ENCODE assay signal across 25 cellular contexts in the genomic region with DNA sequence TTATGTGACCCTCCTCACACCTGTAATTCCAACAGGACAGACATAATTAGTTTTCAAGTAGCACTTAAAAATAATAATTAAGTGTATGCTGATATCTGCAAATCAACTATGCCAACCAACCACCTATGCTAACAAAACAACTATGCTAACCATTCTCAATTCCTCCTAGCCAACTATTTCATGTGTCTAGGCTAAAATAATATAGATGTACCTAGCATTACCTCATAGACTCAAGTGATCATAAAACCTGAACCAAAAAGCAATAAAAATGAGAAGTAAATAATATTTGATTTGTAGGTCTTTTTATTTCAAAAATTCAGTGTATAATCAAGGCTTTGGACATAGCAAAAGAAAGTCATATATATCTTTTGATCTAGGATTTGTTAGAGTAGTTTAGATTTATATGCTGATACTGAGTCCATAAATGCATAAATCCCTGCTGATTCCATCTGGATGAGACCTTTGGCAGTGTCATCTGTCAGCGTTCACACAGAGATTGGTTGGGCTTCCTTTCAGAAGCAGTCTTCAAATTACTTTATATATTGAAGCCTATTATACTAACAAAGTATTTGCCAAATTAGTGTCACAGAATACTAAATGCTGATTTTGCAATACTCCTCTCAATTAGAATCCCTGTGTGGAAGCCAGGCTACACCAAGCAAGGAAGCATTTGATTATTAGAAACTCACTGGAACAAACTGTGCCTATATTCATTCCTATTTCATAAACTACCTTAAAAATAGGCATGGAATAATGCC.
"Had no signal": no experiment of that assay in that cellular context is flagged by ENCODE, and none has a peak within 500 bp of the region (broad histone marks: within the 10 kb centered on the region; RNA-seq: fewer than 3 reads in every experiment).

No MANE protein-coding gene starts in this region.

- H3K4me3 ChIP-seq: coronary artery, dorsolateral prefrontal cortex, ovary, skin epidermis, thoracic aorta, uterus had no signal

- H3K36me3 Mint-ChIP-seq: stimulated activated effector memory CD8-positive, alpha-beta T cell treated with anti-CD3 and anti-CD28 coated beads, Interleukin-12 subunit alpha, Interleukin-12 subunit beta, amount 100 ng/mL, for 72 hours; type B pancreatic cell; WTC11 had no signal

- H3K27me3 Mint-ChIP-seq: type B pancreatic cell had no signal

- H3K9me3 ChIP-seq: ovary, thoracic aorta, uterus had no signal

- ATAC-seq: activated CD8-positive, alpha-beta T cell treated with anti-CD3 and anti-CD28 coated beads for 36 hours; activated T-cell treated with anti-CD3 and anti-CD28 coated beads, Interleukin-2, amount 50 U/mL, for 4 hours; activated T-helper 17 cell treated with anti-CD3 and anti-CD28 coated beads, Interleukin-2, amount 50 U/mL, for 72 hours; left ventricle myocardium superior; sciatic nerve; stimulated activated effector memory CD8-positive, alpha-beta T cell treated with anti-CD3 and anti-CD28 coated beads, Interleukin-12 subunit alpha, Interleukin-12 subunit beta, amount 100 ng/mL, for 72 hours; WTC11 had no signal

- H3K27ac Mint-ChIP-seq: activated CD8-positive, alpha-beta T cell treated with anti-CD3 and anti-CD28 coated beads for 36 hours; activated T-helper 17 cell treated with anti-CD3 and anti-CD28 coated beads, Interleukin-2, amount 50 U/mL, for 72 hours; progenitor cell of endocrine pancreas; stimulated activated effector memory CD8-positive, alpha-beta T cell treated with anti-CD3 and anti-CD28 coated beads, Interleukin-12 subunit alpha, Interleukin-12 subunit beta, amount 100 ng/mL, for 72 hours; stimulated activated naive CD8-positive, alpha-beta T cell treated with anti-CD3 and anti-CD28 coated beads, Interleukin-15, Interleukin-2, amounts not matched to agents 100 ng/mL and 50 ng/mL, for 24 hours; type B pancreatic cell; WTC11 had no signal

- H3K9me3 Mint-ChIP-seq: activated CD8-positive, alpha-beta T cell treated with anti-CD3 and anti-CD28 coated beads for 36 hours; activated T-cell treated with anti-CD3 and anti-CD28 coated beads, Interleukin-2, amount 50 U/mL, for 4 hours; activated T-helper 17 cell treated with anti-CD3 and anti-CD28 coated beads, Interleukin-2, amount 50 U/mL, for 72 hours; stimulated activated effector memory CD8-positive, alpha-beta T cell treated with anti-CD3 and anti-CD28 coated beads, Interleukin-12 subunit alpha, Interleukin-12 subunit beta, amount 100 ng/mL, for 72 hours; stimulated activated naive CD8-positive, alpha-beta T cell treated with anti-CD3 and anti-CD28 coated beads, Interleukin-15, Interleukin-2, amounts not matched to agents 100 ng/mL and 50 ng/mL, for 24 hours had no signal

- H3K27ac ChIP-seq: brain microvascular endothelial cell, coronary artery, dorsolateral prefrontal cortex, ovary, skin epidermis, thoracic aorta, uterus had no signal

- DNase-seq: activated CD4-positive, alpha-beta T cell treated with anti-CD3 and anti-CD28 coated beads, Interleukin-2, amount 50 U/mL, for 1 hour; activated CD8-positive, alpha-beta T cell treated with anti-CD3 and anti-CD28 coated beads for 36 hours; activated gamma-delta T cell treated with Interleukin-2 at 50 U/mL for 16 hours; activated naive CD4-positive, alpha-beta T cell treated with anti-CD3 and anti-CD28 coated beads, Interleukin-2, amount 50 U/mL, for 16 hours; activated T-cell treated with anti-CD3 and anti-CD28 coated beads, Interleukin-2, amount 50 U/mL, for 4 hours; amniotic stem cell; brain microvascular endothelial cell; dorsolateral prefrontal cortex; effector memory CD4-positive, alpha-beta T cell; kidney glomerular epithelial cell; left ventricle myocardium superior; ovary; stimulated activated CD4-positive, alpha-beta T cell treated with anti-CD3 and anti-CD28 coated beads, Interleukin-12 subunit alpha, Interleukin-12 subunit beta, amount 100 ng/mL, for 4 hours; stimulated activated CD4-positive, alpha-beta T cell treated with anti-CD3 and anti-CD28 coated beads, Interleukin-4, amount 100 ng/mL, for 1 hour; uterus had no signal

- H3K4me3 Mint-ChIP-seq: activated CD8-positive, alpha-beta T cell treated with anti-CD3 and anti-CD28 coated beads for 36 hours; activated T-cell treated with anti-CD3 and anti-CD28 coated beads, Interleukin-2, amount 50 U/mL, for 4 hours; activated T-helper 17 cell treated with anti-CD3 and anti-CD28 coated beads, Interleukin-2, amount 50 U/mL, for 72 hours; stimulated activated effector memory CD8-positive, alpha-beta T cell treated with anti-CD3 and anti-CD28 coated beads, Interleukin-12 subunit alpha, Interleukin-12 subunit beta, amount 100 ng/mL, for 72 hours; stimulated activated naive CD8-positive, alpha-beta T cell treated with anti-CD3 and anti-CD28 coated beads, Interleukin-15, Interleukin-2, amounts not matched to agents 100 ng/mL and 50 ng/mL, for 24 hours; type B pancreatic cell; WTC11 had no signal

- H3K4me1 ChIP-seq: uterus had no signal

- H3K36me3 ChIP-seq: brain microvascular endothelial cell, ovary, thoracic aorta, uterus had no signal

- H3K4me1 Mint-ChIP-seq: activated T-helper 17 cell treated with anti-CD3 and anti-CD28 coated beads, Interleukin-2, amount 50 U/mL, for 72 hours; stimulated activated effector memory CD8-positive, alpha-beta T cell treated with anti-CD3 and anti-CD28 coated beads, Interleukin-12 subunit alpha, Interleukin-12 subunit beta, amount 100 ng/mL, for 72 hours; WTC11 had no signal
